18 cellular contexts compared by ENCODE assay signal in genomic region chrX:65643786-65644111, GRCh38. TPM values are rescaled to one million over a fixed set of nuclear protein-coding genes. Genes with fewer than 3 reads are reported as not detected.
DNase-seq lines count a peak whose midpoint lies in the region; ATAC-seq and TF ChIP-seq lines count a peak whose summit lies in the region.
"Had no signal": no experiment of that assay in that cellular context is flagged by ENCODE, and none has a peak within 500 bp of the region (broad histone marks: within the 10 kb centered on the region; RNA-seq: fewer than 3 reads in every experiment).

No MANE protein-coding gene starts in this region.

- no peak overlapping the region for H3K9ac ChIP-seq in trophoblast cell (ENCODE audit: low read length)
- H3K9ac ChIP-seq: GM23248, parathyroid adenoma had no signal

- H4K8ac ChIP-seq in trophoblast cell (ENCODE audit: low read depth, low read length) = no peak overlapping the region

- peaks cover 15% of the 10 kb centered on the region for H3K4me1 Mint-ChIP-seq in activated T-cell treated with anti-CD3 and anti-CD28 coated beads, Interleukin-2, amount 50 U/mL, for 4 hours (ENCODE audit: low read depth)

- no peak overlapping the region for H4K12ac ChIP-seq in trophoblast cell (ENCODE audit: low read depth, low read length)

- no peak overlapping the region for H3K4me3 Mint-ChIP-seq in activated T-cell treated with anti-CD3 and anti-CD28 coated beads, Interleukin-2, amount 50 U/mL, for 4 hours
- H3K4me3 Mint-ChIP-seq: CD14-positive monocyte had no signal

- no peak for TF ChIP-seq CTCF in uterus (IDR thresholded peaks at IDR 0.05)
- TF ChIP-seq CTCF in GM20000 (IDR thresholded peaks at IDR 0.05; ENCODE audit: extremely low read depth, missing control alignments) = no peak

- H4K91ac ChIP-seq in trophoblast cell (ENCODE audit: low read depth, low read length) = no peak overlapping the region

- H3K36me3 ChIP-seq in trophoblast cell (ENCODE audit: control insufficient read depth in 1 of 2, insufficient read depth in 2 of 2, low read length in 2 of 2) (no peaks in the 10 kb centered on the region), uterus (no peaks in the 10 kb centered on the region)
- H3K36me3 ChIP-seq: colonic mucosa had no signal

- no peak overlapping the region for H3K14ac ChIP-seq in trophoblast cell (ENCODE audit: low read length)

- no peak overlapping the region for H2AK5ac ChIP-seq in trophoblast cell (ENCODE audit: low read length)

- no peaks in the 10 kb centered on the region for H3K36me3 Mint-ChIP-seq in activated T-cell treated with anti-CD3 and anti-CD28 coated beads, Interleukin-2, amount 50 U/mL, for 4 hours (ENCODE audit: insufficient read depth)
- H3K36me3 Mint-ChIP-seq: CD14-positive monocyte, IgD-negative memory B cell had no signal

- H2AFZ ChIP-seq in trophoblast cell (ENCODE audit: insufficient read depth, low read length, poor library complexity) = no peak overlapping the region
- H2AFZ ChIP-seq: GM23248, parathyroid adenoma had no signal

- no peaks in the 10 kb centered on the region for H3K27me3 ChIP-seq in right cardiac atrium (ENCODE audit: control insufficient read depth, insufficient read depth)
- H3K27me3 ChIP-seq in trophoblast cell (ENCODE audit: insufficient read depth, low read length) = no peaks in the 10 kb centered on the region
- H3K27me3 ChIP-seq in uterus = no peaks in the 10 kb centered on the region
- H3K27me3 ChIP-seq: colonic mucosa had no signal

- H3K27me3 Mint-ChIP-seq in activated T-cell treated with anti-CD3 and anti-CD28 coated beads, Interleukin-2, amount 50 U/mL, for 4 hours (ENCODE audit: low read depth) = no peaks in the 10 kb centered on the region
- H3K27me3 Mint-ChIP-seq: IgD-negative memory B cell had no signal

- H3K9me3 ChIP-seq in right cardiac atrium (ENCODE audit: control insufficient read depth, low read length) (no peaks in the 10 kb centered on the region), trophoblast cell (ENCODE audit: insufficient read depth, low read depth, low read length) (no peaks in the 10 kb centered on the region), uterus (no peaks in the 10 kb centered on the region)
- H3K9me3 ChIP-seq: colonic mucosa had no signal

- intact Hi-C loops in right cardiac atrium (cut with DNase I) = no loop called here
- intact Hi-C loops in Right ventricle myocardium superior (cut with DNase I) = no loop called here
- intact Hi-C loops in uterus (cut with DNase I; ENCODE audit: low total_unique reads) = no loop called here

- no peak overlapping the region for H3K4ac ChIP-seq in trophoblast cell (ENCODE audit: low read depth, low read length)

- TF ChIP-seq POLR2A in uterus (IDR thresholded peaks at IDR 0.05) = no peak

- H2BK5ac ChIP-seq in trophoblast cell (ENCODE audit: low read depth, low read length, poor library complexity) = no peak overlapping the region

- H3K9me3 Mint-ChIP-seq in activated T-cell treated with anti-CD3 and anti-CD28 coated beads, Interleukin-2, amount 50 U/mL, for 4 hours = no peaks in the 10 kb centered on the region
- H3K9me3 Mint-ChIP-seq: IgD-negative memory B cell had no signal

- no peak overlapping the region for H3K18ac ChIP-seq in trophoblast cell (ENCODE audit: low read length)

- no peak overlapping the region for H3K4me2 ChIP-seq in trophoblast cell (ENCODE audit: low read length)

- DNase-seq in right cardiac atrium = no peak
- no peak for DNase-seq in Right ventricle myocardium superior
- DNase-seq in trophoblast cell = peak; percentile 51 to 67
- DNase-seq in uterus = no peak
- no peak for DNase-seq in GM20000 (ENCODE audit: low spot score)
- DNase-seq in activated T-cell treated with anti-CD3 and anti-CD28 coated beads, Interleukin-2, amount 50 U/mL, for 4 hours = no peak
- DNase-seq: activated naive CD4-positive, alpha-beta T cell treated with Interleukin-2 at 50 U/mL for 16 hours; colonic mucosa; NCI-H1694 treated with DMSO at 0.1 percent for 48 hours; RPMI8226; stimulated activated CD4-positive, alpha-beta T cell treated with anti-CD3 and anti-CD28 coated beads, Interleukin-4, amount 100 ng/mL, for 4 hours; SW 1271 had no signal

- no peak overlapping the region for H3K4me3 ChIP-seq in right cardiac atrium (ENCODE audit: low read length)
- H3K4me3 ChIP-seq in trophoblast cell (ENCODE audit: low read depth, low read length) = no peak overlapping the region
- no peak overlapping the region for H3K4me3 ChIP-seq in uterus
- H3K4me3 ChIP-seq: colonic mucosa, GM23248 had no signal

- H2BK120ac ChIP-seq in trophoblast cell (ENCODE audit: insufficient read depth, low read length, poor library complexity) = no peak overlapping the region

- 81% methylated on average over 1 of the region's 1 CpG for WGBS in right cardiac atrium
- no CpG with 5 or more reads among the region's 1 CpG for WGBS in trophoblast cell (ENCODE audit: extremely low coverage, insufficient coverage, insufficient read length)

- H3K27ac ChIP-seq in right cardiac atrium (ENCODE audit: low read length) (peak overlapping the region; percentile 68), trophoblast cell (ENCODE audit: low read depth, low read length) (no peak overlapping the region), uterus (peak overlapping the region; percentile 72 to 83)
- H3K27ac ChIP-seq: colonic mucosa, parathyroid adenoma had no signal

- no peaks in the 10 kb centered on the region for H3K79me2 ChIP-seq in trophoblast cell (ENCODE audit: control insufficient read depth, insufficient read depth, low read length, poor library complexity)
- H3K79me2 ChIP-seq: parathyroid adenoma had no signal

- no peak overlapping the region for H2BK12ac ChIP-seq in trophoblast cell (ENCODE audit: low read length)

- ATAC-seq in right cardiac atrium (no peak), Right ventricle myocardium superior (ENCODE audit: poor library complexity) (no peak), esophagus mucosa (peak; percentile 56), GM18867 (IDR thresholded peaks at IDR 0.05; ENCODE audit: unreplicated experiment) (no peak)
- no peak for ATAC-seq in activated T-cell treated with anti-CD3 and anti-CD28 coated beads, Interleukin-2, amount 50 U/mL, for 4 hours

- H3K4me1 ChIP-seq in right cardiac atrium (ENCODE audit: control insufficient read depth, insufficient read depth, low read length) (peaks cover 10% of the 10 kb centered on the region), trophoblast cell (ENCODE audit: control insufficient read depth in 1 of 2, insufficient read depth in 2 of 2, low read length in 2 of 2) (peaks cover 2 to 3% of the 10 kb centered on the region in 2 experiments), uterus (no peaks in the 10 kb centered on the region)
- H3K4me1 ChIP-seq: colonic mucosa, parathyroid adenoma had no signal

- no peak overlapping the region for H3K23ac ChIP-seq in trophoblast cell (ENCODE audit: low read length)

- H3K79me1 ChIP-seq in trophoblast cell (ENCODE audit: low read length) = no peaks in the 10 kb centered on the region

RNA-seq across cellular contexts. Expression of gene MSN, which starts 23.7 kb away (rescaled TPM):
- total RNA-seq in right cardiac atrium = 100 to 1,000 TPM; 111 to 201 (median 120) TPM
- 78.1 TPM for polyA plus RNA-seq in right cardiac atrium
- total RNA-seq in Right ventricle myocardium superior = 97.6 TPM
- total RNA-seq in esophagus mucosa = 139 TPM
- 117 and 123 TPM in 2 replicates for polyA plus RNA-seq in trophoblast cell (2013)
- 100 to 1,000 TPM; 106 to 285 (median 137) TPM for total RNA-seq in uterus
- 100 to 1,000 TPM; 403 to 452 (median 429) TPM for total RNA-seq in activated T-cell treated with anti-CD3 and anti-CD28 coated beads, Interleukin-2, amount 50 U/mL, for 4 hours

Comparison
In these comparisons a context has a peak if more than half of its experiments do, and no peak if none do; other contexts are left out.
1. DNase-seq: peak in trophoblast cell (2 of 2); none in right cardiac atrium (0 of 3), Right ventricle myocardium superior (single experiment), uterus (0 of 2), GM20000 (single experiment) and activated T-cell treated with anti-CD3 and anti-CD28 coated beads, Interleukin-2, amount 50 U/mL, for 4 hours (single experiment).